ENCODE assay signal across 8 cellular contexts in genomic region chr7:98211676-98212531, GRCh38. TPM values are rescaled to one million over a fixed set of nuclear protein-coding genes. Genes with fewer than 3 reads are reported as not detected.
A peak's percentile ranks its signal among the peaks of the same experiment; 100 is the strongest.
DNase-seq lines count a peak whose midpoint lies in the region; TF ChIP-seq lines count a peak whose summit lies in the region.

No MANE protein-coding gene starts in this region.

- no peaks in the 10 kb centered on the region for H3K9me2 ChIP-seq in OCI-LY7 (ENCODE audit: insufficient read depth, low read length)

- H3K36me3 ChIP-seq in ES-I3 (ENCODE audit: insufficient read depth, low read length): no peaks in the 10 kb centered on the region
- peaks cover 3% of the 10 kb centered on the region; the same call in 1 of the 2 replicates for H3K36me3 ChIP-seq in OCI-LY7 (ENCODE audit: insufficient read depth, low read length)
- H3K36me3 ChIP-seq in endodermal cell (ENCODE audit: control insufficient read depth, insufficient read depth, low read length): peaks cover 2% of the 10 kb centered on the region
- peaks cover 2% of the 10 kb centered on the region in 2 experiments for H3K36me3 ChIP-seq in trophoblast cell (ENCODE audit: control insufficient read depth in 1 of 2, insufficient read depth in 2 of 2, low read length in 2 of 2)
- no peaks in the 10 kb centered on the region for H3K36me3 ChIP-seq in MG63

- no peak overlapping the region for H3K23ac ChIP-seq in trophoblast cell (ENCODE audit: low read length)

- no peak overlapping the region for H2BK5ac ChIP-seq in trophoblast cell (ENCODE audit: low read depth, low read length, poor library complexity)

- H3K9ac ChIP-seq in ES-I3 (ENCODE audit: low read depth, low read length): peak overlapping the region; percentile 28; the same call in 1 of the 2 replicates
- H3K9ac ChIP-seq in endodermal cell (ENCODE audit: extremely low read depth, low read length, poor library complexity, severe bottlenecking): no peak overlapping the region
- no peak overlapping the region for H3K9ac ChIP-seq in trophoblast cell (ENCODE audit: low read length)

- H3K4ac ChIP-seq in trophoblast cell (ENCODE audit: low read depth, low read length): no peak overlapping the region

- H2AK5ac ChIP-seq in trophoblast cell (ENCODE audit: low read length): no peak overlapping the region

- H3K36me3 Mint-ChIP-seq in endodermal cell (ENCODE audit: low read depth): peaks cover 7% of the 10 kb centered on the region

- DNase-seq in OCI-LY7 (ENCODE audit: low spot score): no peak
- peak; percentile 60 for DNase-seq in endodermal cell
- DNase-seq in trophoblast cell: peak in 1 of 2 donors; percentile 6
- DNase-seq in EL: no peak
- no peak for DNase-seq in stimulated activated naive CD4-positive, alpha-beta T cell treated with Interleukin-2 at 50 U/mL for 16 hours (lab: John Stamatoyannopoulos, UW)
- DNase-seq in glomerular visceral epithelial cell (ENCODE audit: extremely low spot score): no peak
- no peak for DNase-seq in MG63

- H2AFZ ChIP-seq in OCI-LY7 (ENCODE audit: low read length): no peak overlapping the region
- no peak overlapping the region for H2AFZ ChIP-seq in trophoblast cell (ENCODE audit: insufficient read depth, low read length, poor library complexity)

- H3K14ac ChIP-seq in trophoblast cell (ENCODE audit: low read length): peak overlapping the region; percentile 10

- no peaks in the 10 kb centered on the region for H3K79me1 ChIP-seq in trophoblast cell (ENCODE audit: low read length)

- H3K18ac ChIP-seq in trophoblast cell (ENCODE audit: low read length): no peak overlapping the region

- no peak overlapping the region for H3K27ac ChIP-seq in OCI-LY7 (ENCODE audit: low read depth, low read length, poor library complexity, severe bottlenecking)
- no peak overlapping the region for H3K27ac ChIP-seq in endodermal cell (ENCODE audit: low read depth, low read length)
- H3K27ac ChIP-seq in trophoblast cell (ENCODE audit: low read depth, low read length): no peak overlapping the region

- H4K12ac ChIP-seq in trophoblast cell (ENCODE audit: low read depth, low read length): no peak overlapping the region

- WGBS in endodermal cell (ENCODE audit: insufficient coverage in 1 of 2, insufficient read length in 1 of 2), 2 experiments: 89 to 90% methylated on average over 18 to 49 of the region's 49 CpGs
- WGBS in trophoblast cell (ENCODE audit: extremely low coverage, insufficient coverage, insufficient read length): no CpG with 5 or more reads among the region's 49 CpGs

- no peaks in the 10 kb centered on the region for H4K20me1 ChIP-seq in OCI-LY7 (ENCODE audit: insufficient read depth, low read length)

- no peak overlapping the region for H3K27ac Mint-ChIP-seq in endodermal cell

- H3K79me2 ChIP-seq in OCI-LY7 (ENCODE audit: insufficient read depth, low read depth, low read length): no peaks in the 10 kb centered on the region
- H3K79me2 ChIP-seq in trophoblast cell (ENCODE audit: control insufficient read depth, insufficient read depth, low read length, poor library complexity): no peaks in the 10 kb centered on the region

- H3K27me3 ChIP-seq in endodermal cell (ENCODE audit: control insufficient read depth, insufficient read depth, low read length, poor library complexity, severe bottlenecking): no peaks in the 10 kb centered on the region
- H3K27me3 ChIP-seq in trophoblast cell (ENCODE audit: insufficient read depth, low read length): no peaks in the 10 kb centered on the region
- no peaks in the 10 kb centered on the region for H3K27me3 ChIP-seq in MG63

- H3K4me1 Mint-ChIP-seq in endodermal cell: no peaks in the 10 kb centered on the region

- POLR2A ChIA-PET in OCI-LY7 (lab: Charles Lee): interaction anchor here (0.6 kb wide), 1 partner anchor 53 kb away, joined by 3 read pairs; no protein-coding TSS in a partner anchor

- intact Hi-C loops in OCI-LY7 (cut with micrococcal nuclease; ENCODE audit: unreplicated experiment): no loop called here

- H3K4me3 ChIP-seq in OCI-LY7 (ENCODE audit: low read depth, low read length, poor library complexity, severe bottlenecking) (peak overlapping the region; percentile 56), endodermal cell (ENCODE audit: low read length) (no peak overlapping the region), trophoblast cell (ENCODE audit: low read depth, low read length) (no peak overlapping the region), MG63 (no peak overlapping the region)

- no peak overlapping the region for H4K91ac ChIP-seq in trophoblast cell (ENCODE audit: low read depth, low read length)

- peaks cover 2% of the 10 kb centered on the region for H3K27me3 Mint-ChIP-seq in endodermal cell (ENCODE audit: insufficient read depth)

- H3K9me3 ChIP-seq in ES-I3 (ENCODE audit: control insufficient read depth, insufficient read depth, low read length) (no peaks in the 10 kb centered on the region), OCI-LY7 (ENCODE audit: low read length) (no peaks in the 10 kb centered on the region), endodermal cell (ENCODE audit: control insufficient read depth, low read length) (no peaks in the 10 kb centered on the region), trophoblast cell (ENCODE audit: insufficient read depth, low read depth, low read length) (peaks cover 2% of the 10 kb centered on the region), MG63 (no peaks in the 10 kb centered on the region)

- H2BK120ac ChIP-seq in trophoblast cell (ENCODE audit: insufficient read depth, low read length, poor library complexity): no peak overlapping the region

- BruUV-seq in OCI-LY7 (replicated peaks; lab: Mats Ljungman, UMichigan): no TSS peak

- H3K9me3 Mint-ChIP-seq in endodermal cell: no peaks in the 10 kb centered on the region

- no peak for TF ChIP-seq CTCF in OCI-LY7 (conservative IDR thresholded peaks at IDR 0.05; ENCODE audit: low read length)
- no peak for TF ChIP-seq CTCF in endodermal cell (conservative IDR thresholded peaks at IDR 0.05)

- CTCF ChIA-PET in OCI-LY7 (lab: Charles Lee; ENCODE audit: unreplicated experiment): interaction anchor here (0.6 kb wide), 1 partner anchor 279 kb away, joined by 3 read pairs; no protein-coding TSS in a partner anchor

- H3K4me1 ChIP-seq in ES-I3 (ENCODE audit: insufficient read depth, low read length): peaks cover 3% of the 10 kb centered on the region; the same call in 1 of the 2 replicates
- H3K4me1 ChIP-seq in OCI-LY7 (ENCODE audit: insufficient read depth, low read length, poor library complexity, severe bottlenecking): peaks cover 6% of the 10 kb centered on the region
- H3K4me1 ChIP-seq in endodermal cell (ENCODE audit: control insufficient read depth, insufficient read depth, low read length): no peaks in the 10 kb centered on the region
- peaks cover 7 to 8% of the 10 kb centered on the region in 2 experiments for H3K4me1 ChIP-seq in trophoblast cell (ENCODE audit: control insufficient read depth in 1 of 2, insufficient read depth in 2 of 2, low read length in 2 of 2)

- H2BK12ac ChIP-seq in trophoblast cell (ENCODE audit: low read length): no peak overlapping the region

- H3K4me2 ChIP-seq in OCI-LY7 (ENCODE audit: low read length) (peak overlapping the region; percentile 53), trophoblast cell (ENCODE audit: low read length) (peak overlapping the region; percentile 56)

- H4K8ac ChIP-seq in trophoblast cell (ENCODE audit: low read depth, low read length): no peak overlapping the region

- peak overlapping the region; percentile 52 for H3K4me3 Mint-ChIP-seq in endodermal cell

RNA-seq across cellular contexts. Expression of gene BHLHA15, which starts 0.7 kb away (rescaled TPM):
- 0.69 and 1.2 TPM in 2 replicates for total RNA-seq in OCI-LY7 (2014; rRNA removed; shearing (Covaris generic))
- 1.9 and 4.3 TPM in 2 replicates for total RNA-seq in OCI-LY7 (2022)
- total RNA-seq in endodermal cell: under 1 TPM; 0.86 to 0.95 TPM
- not detected for polyA plus RNA-seq in endodermal cell (2013, experiment 1 of 2)
- not detected for polyA plus RNA-seq in endodermal cell (2013, experiment 2 of 2)
- polyA plus RNA-seq in trophoblast cell (2013): 20.7 and 22.5 TPM in 2 replicates
- 0.74 TPM in 1 of 2 replicates, not detected in the other for total RNA-seq in MG63 (2014; rRNA removed; shearing (Covaris generic); ENCODE audit: low replicate concordance)

RNA-seq across cellular contexts. Expression of gene TECPR1, which starts 40.1 kb away (rescaled TPM):
- total RNA-seq in OCI-LY7 (2014; rRNA removed; shearing (Covaris generic)): 17.9 and 23.2 TPM in 2 replicates
- 36.4 and 38.1 TPM in 2 replicates for total RNA-seq in OCI-LY7 (2022)
- 10 to 100 TPM; 27.2 to 32.0 TPM for total RNA-seq in endodermal cell
- polyA plus RNA-seq in endodermal cell (2013, experiment 1 of 2): 18.7 TPM
- polyA plus RNA-seq in endodermal cell (2013, experiment 2 of 2): 19.2 TPM
- polyA plus RNA-seq in trophoblast cell (2013): 4.5 and 4.7 TPM in 2 replicates
- 4.8 and 9.5 TPM in 2 replicates for total RNA-seq in MG63 (2014; rRNA removed; shearing (Covaris generic); ENCODE audit: low replicate concordance)
